23 cellular contexts compared by ENCODE assay signal in genomic region chr2:232646726-232647125, GRCh38. TPM values are rescaled to one million over a fixed set of nuclear protein-coding genes. Genes with fewer than 3 reads are reported as not detected.
DNase-seq lines count a peak whose midpoint lies in the region; ATAC-seq and TF ChIP-seq lines count a peak whose summit lies in the region.
"Had no signal": no experiment of that assay in that cellular context is flagged by ENCODE, and none has a peak within 500 bp of the region (broad histone marks: within the 10 kb centered on the region; RNA-seq: fewer than 3 reads in every experiment).

No MANE protein-coding gene starts in this region.

- H3K79me1 ChIP-seq in mesenchymal stem cell (replicated peaks; ENCODE audit: low read length, poor library complexity, severe bottlenecking) (no peaks in the 10 kb centered on the region), mesendoderm (ENCODE audit: low read length) (no peaks in the 10 kb centered on the region)

- no peaks in the 10 kb centered on the region for H3K9me3 Mint-ChIP-seq in naive thymus-derived CD4-positive, alpha-beta T cell
- H3K9me3 Mint-ChIP-seq: CD8-positive, alpha-beta T cell; HFFc6; IgD-negative memory B cell had no signal

- no peak for TF ChIP-seq RAD21 in HCT116 (IDR thresholded peaks at IDR 0.05; ENCODE audit: low read depth)

- POLR2A ChIA-PET in HCT116 (lab: Charles Lee) = no interaction called here
- POLR2A ChIA-PET in naive thymus-derived CD4-positive, alpha-beta T cell (lab: Charles Lee) = no interaction called here

- H3K23ac ChIP-seq in mesenchymal stem cell (ENCODE audit: low read length in 2 of 2) = no peak overlapping the region
- no peak overlapping the region for H3K23ac ChIP-seq in mesendoderm (ENCODE audit: low read length)

- H3K79me2 ChIP-seq in HCT116 (ENCODE audit: insufficient read depth, low read length) (no peaks in the 10 kb centered on the region), mesendoderm (ENCODE audit: control insufficient read depth, insufficient read depth, low read length) (no peaks in the 10 kb centered on the region)

- TF ChIP-seq CTCF in HCT116 (IDR thresholded peaks at IDR 0.05 in 2 of 3, conservative IDR thresholded peaks at IDR 0.05 in 1 of 3; ENCODE audit: borderline replicate concordance in 1 of 3, insufficient read depth in 1 of 3, low read depth in 2 of 3, low read length in 2 of 3) (no peak), coronary artery (IDR thresholded peaks at IDR 0.05) (no peak), thyroid gland (IDR thresholded peaks at IDR 0.05) (peak in 1 of 6 experiments; percentile 37)

- no peaks in the 10 kb centered on the region for H4K20me1 ChIP-seq in HCT116 (ENCODE audit: insufficient read depth)

- H3K4me1 ChIP-seq in HCT116 (ENCODE audit: control insufficient read depth in 1 of 2, insufficient read depth in 2 of 2, low read length in 2 of 2) = no peaks in the 10 kb centered on the region
- H3K4me1 ChIP-seq in mesenchymal stem cell (ENCODE audit: control insufficient read depth, insufficient read depth, low read depth, low read length) = peaks cover 2% of the 10 kb centered on the region
- peaks cover 0 to 6% of the 10 kb centered on the region in 2 donors for H3K4me1 ChIP-seq in thyroid gland
- no peaks in the 10 kb centered on the region for H3K4me1 ChIP-seq in mesendoderm (ENCODE audit: control insufficient read depth, low read depth, low read length)
- H3K4me1 ChIP-seq in naive thymus-derived CD4-positive, alpha-beta T cell (ENCODE audit: control insufficient read depth in 2 of 2, insufficient read depth in 2 of 2, low read length in 2 of 2) = no peaks in the 10 kb centered on the region
- H3K4me1 ChIP-seq: Caco-2 had no signal

- no peaks in the 10 kb centered on the region for H3K9me2 ChIP-seq in HCT116 (ENCODE audit: insufficient read depth)
- H3K9me2 ChIP-seq: SK-N-SH had no signal

- H3K9me3 ChIP-seq in HCT116 (ENCODE audit: control insufficient read depth in 1 of 2, insufficient read depth in 1 of 2, low read depth in 1 of 2, low read length in 2 of 2) (no peaks in the 10 kb centered on the region), mesenchymal stem cell (ENCODE audit: control insufficient read depth, low read length) (no peaks in the 10 kb centered on the region), thyroid gland (no peaks in the 10 kb centered on the region)
- no peaks in the 10 kb centered on the region for H3K9me3 ChIP-seq in naive thymus-derived CD4-positive, alpha-beta T cell (ENCODE audit: control insufficient read depth in 2 of 3, low read length in 3 of 3)
- H3K9me3 ChIP-seq: Caco-2, SK-N-SH had no signal

- no peak for DNase-seq in HCT116 (ENCODE audit: low read depth, low spot score)
- DNase-seq in coronary artery (ENCODE audit: low spot score) = no peak
- DNase-seq in mesenchymal stem cell = no peak
- DNase-seq in thyroid gland = peak; percentile 36 to 75
- DNase-seq in posterior vena cava (ENCODE audit: low spot score) = no peak
- DNase-seq in mesendoderm = no peak
- DNase-seq in naive thymus-derived CD4-positive, alpha-beta T cell = no peak
- DNase-seq: C1 segment of cervical spinal cord; Caco-2; CD8-positive, alpha-beta T cell; H9; HFFc6; MM.1S; NCI-H1417; NCI-H1694; NCI-H2029 treated with DMSO at 0.1 percent for 48 hours; NCI-H2227 treated with DMSO at 0.1 percent for 48 hours; NCI-H526 treated with DMSO at 0.1 percent for 48 hours; SIG-M5; SK-N-SH had no signal

- H4K5ac ChIP-seq in mesendoderm (ENCODE audit: low read length) = no peak overlapping the region

- H3K27ac ChIP-seq in HCT116 (ENCODE audit: low read depth, low read length) (no peak overlapping the region), coronary artery (peak overlapping the region in 1 of 2 donors; percentile 60), mesenchymal stem cell (ENCODE audit: low read length, poor library complexity, severe bottlenecking) (no peak overlapping the region), thyroid gland (peak overlapping the region in 1 of 3 donors; percentile 34), mesendoderm (ENCODE audit: low read depth, low read length) (no peak overlapping the region)
- no peak overlapping the region for H3K27ac ChIP-seq in naive thymus-derived CD4-positive, alpha-beta T cell (ENCODE audit: low read depth, low read length)
- H3K27ac ChIP-seq: KMS-11 had no signal

- no peak overlapping the region for H4K8ac ChIP-seq in mesenchymal stem cell (ENCODE audit: low read length)
- no peak overlapping the region for H4K8ac ChIP-seq in mesendoderm (ENCODE audit: low read depth, low read length)

- H2BK12ac ChIP-seq in mesenchymal stem cell (ENCODE audit: low read length in 2 of 2) = no peak overlapping the region

- H2BK15ac ChIP-seq in mesenchymal stem cell (ENCODE audit: low read depth, poor library complexity, severe bottlenecking) = no peak overlapping the region
- no peak overlapping the region for H2BK15ac ChIP-seq in mesendoderm (replicated peaks; ENCODE audit: low read depth)

- TF ChIP-seq POLR2A in HCT116 (IDR thresholded peaks at IDR 0.05; ENCODE audit: borderline replicate concordance, extremely low read depth, insufficient read depth, insufficient read length) (no peak), thyroid gland (IDR thresholded peaks at IDR 0.05) (no peak)

- WGBS in mesenchymal stem cell = 82% methylated on average over 6 of the region's 6 CpGs
- WGBS in thyroid gland, 2 donors = 62 to 66% methylated on average over 6 of the region's 6 CpGs
- WGBS in mesendoderm (ENCODE audit: extremely low coverage, insufficient coverage, low lambda C conversion rate) = no CpG with 5 or more reads among the region's 6 CpGs

- BruUV-seq in HCT116 (replicated peaks; lab: Mats Ljungman, UMichigan) = no TSS peak

- H3K9ac ChIP-seq in HCT116 (ENCODE audit: low read length) = no peak overlapping the region
- H3K9ac ChIP-seq in mesenchymal stem cell (ENCODE audit: low read length) = no peak overlapping the region
- H3K9ac ChIP-seq in mesendoderm (ENCODE audit: low read length) = no peak overlapping the region
- H3K9ac ChIP-seq: KMS-11, SK-N-SH had no signal

- H2BK5ac ChIP-seq in mesenchymal stem cell (ENCODE audit: low read depth, low read length, poor library complexity, severe bottlenecking) (no peak overlapping the region), mesendoderm (ENCODE audit: low read length) (no peak overlapping the region)

- H2AK5ac ChIP-seq in mesenchymal stem cell (ENCODE audit: low read length, severe bottlenecking) = no peak overlapping the region
- H2AK5ac ChIP-seq in mesendoderm (ENCODE audit: low read length) = no peak overlapping the region

- no peak overlapping the region for H3K56ac ChIP-seq in mesendoderm (ENCODE audit: low read length)

- intact Hi-C loops in HCT116 (cut with micrococcal nuclease) = no loop called here
- intact Hi-C loops in thyroid gland (cut with DNase I) = no loop called here
- intact Hi-C loops in posterior vena cava (cut with DNase I) = loop anchor here in 1 of 2 donors (5.0 kb wide), 1 partner anchor 1626 kb away; no protein-coding TSS in a partner anchor
- intact Hi-C loops in naive thymus-derived CD4-positive, alpha-beta T cell (cut with micrococcal nuclease) = no loop called here

- RAD21 ChIA-PET in HCT116 (lab: Charles Lee; ENCODE audit: low non-redundant PET in 1 of 2, low total read pairs in 2 of 2, uncharacterized antibody in 2 of 2, unreplicated experiment in 2 of 2) = interaction anchor here in 1 of 2 experiments (0.7 kb wide), 1 partner anchor 1252 kb away, joined by 3 read pairs; no protein-coding TSS in a partner anchor

- H3K4me2 ChIP-seq in HCT116 (ENCODE audit: low read length) (no peak overlapping the region), mesenchymal stem cell (ENCODE audit: low read length, poor library complexity, severe bottlenecking) (no peak overlapping the region), mesendoderm (ENCODE audit: low read length) (no peak overlapping the region)
- H3K4me2 ChIP-seq: KMS-11, SK-N-SH had no signal

- no peak overlapping the region for H3K4ac ChIP-seq in mesenchymal stem cell (ENCODE audit: low read depth in 1 of 2, low read length in 2 of 2)
- H3K4ac ChIP-seq in mesendoderm (ENCODE audit: low read depth, low read length) = no peak overlapping the region

- H3K27ac Mint-ChIP-seq in naive thymus-derived CD4-positive, alpha-beta T cell = no peak overlapping the region
- H3K27ac Mint-ChIP-seq: CD8-positive, alpha-beta T cell; HFFc6 had no signal

- H3K27me3 ChIP-seq in HCT116 (ENCODE audit: insufficient read depth, low read length) = no peaks in the 10 kb centered on the region
- H3K27me3 ChIP-seq in mesenchymal stem cell (ENCODE audit: control insufficient read depth in 1 of 2, insufficient read depth in 1 of 2, low read length in 2 of 2) = peaks cover 14 to 27% of the 10 kb centered on the region in 2 experiments
- H3K27me3 ChIP-seq in thyroid gland = no peaks in the 10 kb centered on the region
- no peaks in the 10 kb centered on the region for H3K27me3 ChIP-seq in mesendoderm (ENCODE audit: insufficient read depth, low read length, poor library complexity)
- H3K27me3 ChIP-seq in naive thymus-derived CD4-positive, alpha-beta T cell (ENCODE audit: control insufficient read depth in 2 of 2, insufficient read depth in 2 of 2, low read length in 2 of 2) = no peaks in the 10 kb centered on the region

- H3K36me3 ChIP-seq in HCT116 (ENCODE audit: control insufficient read depth in 1 of 2, insufficient read depth in 2 of 2, low read length in 2 of 2) (no peaks in the 10 kb centered on the region), mesenchymal stem cell (ENCODE audit: control insufficient read depth in 1 of 2, insufficient read depth in 2 of 2, low read depth in 1 of 2, low read length in 2 of 2) (no peaks in the 10 kb centered on the region), thyroid gland (no peaks in the 10 kb centered on the region), mesendoderm (ENCODE audit: control insufficient read depth, insufficient read depth, low read length) (no peaks in the 10 kb centered on the region)
- no peaks in the 10 kb centered on the region for H3K36me3 ChIP-seq in naive thymus-derived CD4-positive, alpha-beta T cell (ENCODE audit: control insufficient read depth in 2 of 3, insufficient read depth in 3 of 3, low read length in 3 of 3)

- H3K4me3 Mint-ChIP-seq in naive thymus-derived CD4-positive, alpha-beta T cell = no peak overlapping the region
- H3K4me3 Mint-ChIP-seq: CD8-positive, alpha-beta T cell; H9; HFFc6; IgD-negative memory B cell had no signal

- H3K14ac ChIP-seq in mesenchymal stem cell (ENCODE audit: low read length in 2 of 2) = no peak overlapping the region

- H4K91ac ChIP-seq in mesenchymal stem cell (ENCODE audit: low read length) = peak overlapping the region; percentile 22

- peaks cover 0 to 4% (median 0%) of the 10 kb centered on the region in 5 donors for H3K27me3 Mint-ChIP-seq in naive thymus-derived CD4-positive, alpha-beta T cell

- H3K4me1 Mint-ChIP-seq in naive thymus-derived CD4-positive, alpha-beta T cell = no peaks in the 10 kb centered on the region

- H2BK120ac ChIP-seq in mesenchymal stem cell (ENCODE audit: low read depth, low read length) = no peak overlapping the region
- no peak overlapping the region for H2BK120ac ChIP-seq in mesendoderm (ENCODE audit: low read depth, low read length)

- H3K18ac ChIP-seq in mesenchymal stem cell (ENCODE audit: low read depth in 1 of 2, low read length in 2 of 2) = peak overlapping the region in 1 of 2 experiments; percentile 17
- H3K18ac ChIP-seq in mesendoderm (ENCODE audit: low read length) = no peak overlapping the region

- H3K36me3 Mint-ChIP-seq in naive thymus-derived CD4-positive, alpha-beta T cell = no peaks in the 10 kb centered on the region
- H3K36me3 Mint-ChIP-seq: CD8-positive, alpha-beta T cell had no signal

- CTCF ChIA-PET in HCT116 (lab: Charles Lee) = no interaction called here
- CTCF ChIA-PET in naive thymus-derived CD4-positive, alpha-beta T cell (lab: Charles Lee) = no interaction called here

- ATAC-seq in HCT116 = 0 out of 2 replicates have a peak, but pooled peaks have one; percentile 9
- ATAC-seq in naive thymus-derived CD4-positive, alpha-beta T cell = no peak
- ATAC-seq: CD8-positive, alpha-beta T cell had no signal

- H3K4me3 ChIP-seq in HCT116 (replicated peaks in 1 of 2; ENCODE audit: low read depth in 1 of 2, low read length in 2 of 2) (no peak overlapping the region), coronary artery (peak overlapping the region; percentile 17), mesenchymal stem cell (ENCODE audit: insufficient read depth in 1 of 2, low read depth in 1 of 2, low read length in 2 of 2) (no peak overlapping the region), thyroid gland (replicated peaks in 1 of 3) (no peak overlapping the region), mesendoderm (ENCODE audit: low read length) (no peak overlapping the region)
- no peak overlapping the region for H3K4me3 ChIP-seq in naive thymus-derived CD4-positive, alpha-beta T cell (ENCODE audit: low read length)

- H2AFZ ChIP-seq in HCT116 (ENCODE audit: low read depth, low read length, poor library complexity, severe bottlenecking) (no peak overlapping the region), mesenchymal stem cell (ENCODE audit: low read depth, low read length) (no peak overlapping the region)

RNA-seq across cellular contexts. Expression of gene EFHD1, which starts 13.3 kb away (rescaled TPM):
- total RNA-seq in HCT116 (2021; ENCODE audit: unreplicated experiment) = 0.52 TPM
- polyA plus RNA-seq in HCT116 (2012) = 0.27 and 0.70 TPM in 2 replicates
- 0.76 TPM for polyA plus RNA-seq in mesenchymal stem cell (2013, experiment 1 of 2)
- polyA plus RNA-seq in mesenchymal stem cell (2013, experiment 2 of 2) = 0.59 TPM
- total RNA-seq in thyroid gland = 10 to 100 TPM in 3 of 4 donors, 1 to 10 TPM in 1; 6.9 to 17.5 (median 14.8) TPM
- total RNA-seq in posterior vena cava = 10 to 100 TPM; 42.2 to 69.7 TPM
- polyA plus RNA-seq in mesendoderm (2013, experiment 1 of 2) = 3.3 TPM
- polyA plus RNA-seq in mesendoderm (2013, experiment 2 of 2) = 3.3 TPM
- total RNA-seq in naive thymus-derived CD4-positive, alpha-beta T cell = 1 to 10 TPM in 4 of 5 experiments, under 1 TPM in 1; 0.70 to 2.9 (median 2.1) TPM
- 1 to 10 TPM; 3.1 to 4.4 TPM for polyA plus RNA-seq in naive thymus-derived CD4-positive, alpha-beta T cell
- total RNA-seq: OCI-LY7 had no signal
- polyA plus RNA-seq: SK-N-SH had no signal

RNA-seq across cellular contexts. Expression of gene GIGYF2, which starts 50.4 kb away (rescaled TPM):
- 60.6 TPM for total RNA-seq in HCT116 (2021; ENCODE audit: unreplicated experiment)
- polyA plus RNA-seq in HCT116 (2012) = 28.4 and 32.1 TPM in 2 replicates
- polyA plus RNA-seq in mesenchymal stem cell (2013, experiment 1 of 2) = 31.8 TPM
- polyA plus RNA-seq in mesenchymal stem cell (2013, experiment 2 of 2) = 29.3 TPM
- total RNA-seq in thyroid gland = 100 to 1,000 TPM in 2 of 4 donors, 10 to 100 TPM in 2; 88.7 to 138 (median 101) TPM
- total RNA-seq in posterior vena cava = 10 to 100 TPM; 60.3 to 66.7 TPM
- polyA plus RNA-seq in mesendoderm (2013, experiment 1 of 2) = 29.4 TPM
- polyA plus RNA-seq in mesendoderm (2013, experiment 2 of 2) = 30.9 TPM
- total RNA-seq in naive thymus-derived CD4-positive, alpha-beta T cell = 10 to 100 TPM; 70.7 to 82.8 (median 79.8) TPM
- 10 to 100 TPM; 25.3 to 29.9 TPM for polyA plus RNA-seq in naive thymus-derived CD4-positive, alpha-beta T cell

Comparison
In these comparisons a context has a peak if more than half of its experiments do, and no peak if none do; other contexts are left out.
1. DNase-seq: peak in thyroid gland (2 of 2); none in HCT116 (single experiment), coronary artery (single experiment), mesenchymal stem cell (single experiment), posterior vena cava (single experiment), mesendoderm (single experiment) and naive thymus-derived CD4-positive, alpha-beta T cell (0 of 9).